Comparison of ENCODE assay signal across 13 cellular contexts in the genomic region with DNA sequence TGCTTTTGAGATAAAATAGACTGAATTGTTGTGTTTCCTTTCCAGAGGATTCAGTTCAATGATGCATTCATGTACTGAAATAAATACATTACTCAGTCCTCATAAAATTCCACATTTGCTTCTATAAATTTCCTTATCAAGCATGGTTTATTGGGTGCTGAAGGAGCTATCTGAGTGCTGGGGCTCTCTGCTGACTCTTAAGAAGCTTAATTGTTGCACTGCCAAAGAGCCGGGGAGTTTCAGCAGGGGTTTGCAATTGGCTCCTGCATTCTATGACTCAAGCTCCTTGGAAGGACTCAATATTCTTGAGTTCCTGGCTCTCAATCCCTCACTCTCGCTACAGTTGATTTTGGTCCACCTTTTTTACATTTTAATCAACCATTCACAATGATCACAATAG.
A peak's percentile ranks its signal among the peaks of the same experiment; 100 is the strongest.
DNase-seq lines count a peak whose midpoint lies in the region; ATAC-seq and TF ChIP-seq lines count a peak whose summit lies in the region.
"Had no signal": no experiment of that assay in that cellular context is flagged by ENCODE, and none has a peak within 500 bp of the region (broad histone marks: within the 10 kb centered on the region; RNA-seq: fewer than 3 reads in every experiment).

No MANE protein-coding gene starts in this region.

- no peaks in the 10 kb centered on the region for H3K4me1 Mint-ChIP-seq in MCF 10A (ENCODE audit: insufficient read depth, unreplicated experiment)
- H3K4me1 Mint-ChIP-seq in brain, result peaks cover 30% of the 10 kb centered on the region
- H3K4me1 Mint-ChIP-seq: T-cell had no signal

- H3K4me3 Mint-ChIP-seq in MCF 10A (ENCODE audit: unreplicated experiment) (no peak overlapping the region), brain (peak overlapping the region in 1 of 5 experiments; percentile 24)
- H3K4me3 Mint-ChIP-seq: activated CD4-positive, alpha-beta memory T cell treated with anti-CD3 and anti-CD28 coated beads for 36 hours; activated naive CD8-positive, alpha-beta T cell; T-cell had no signal

- H3K9me3 Mint-ChIP-seq in MCF 10A (ENCODE audit: unreplicated experiment) (no peaks in the 10 kb centered on the region), brain (peaks cover 0 to 10% (median 0%) of the 10 kb centered on the region in 5 experiments)
- H3K9me3 Mint-ChIP-seq: activated CD4-positive, alpha-beta memory T cell treated with anti-CD3 and anti-CD28 coated beads for 36 hours; T-cell had no signal

- H3K9me3 ChIP-seq in mammary epithelial cell (replicated peaks; ENCODE audit: insufficient read depth, low read length) (no peaks in the 10 kb centered on the region), uterus (no peaks in the 10 kb centered on the region), prostate gland (no peaks in the 10 kb centered on the region)
- H3K9me3 ChIP-seq: transverse colon had no signal

- H3K4me1 ChIP-seq in mammary epithelial cell (ENCODE audit: insufficient read depth, low read length) (no peaks in the 10 kb centered on the region), uterus (no peaks in the 10 kb centered on the region), prostate gland (replicated peaks) (no peaks in the 10 kb centered on the region)

- H3K36me3 ChIP-seq in mammary epithelial cell (ENCODE audit: insufficient read depth, low read length) (no peaks in the 10 kb centered on the region), uterus (no peaks in the 10 kb centered on the region), prostate gland (no peaks in the 10 kb centered on the region)
- H3K36me3 ChIP-seq: transverse colon had no signal

- H3K27ac ChIP-seq in mammary epithelial cell (ENCODE audit: insufficient read depth, low read depth, low read length), result no peak overlapping the region
- peak overlapping the region; percentile 33 to 40 for H3K27ac ChIP-seq in uterus
- no peak overlapping the region for H3K27ac ChIP-seq in prostate gland
- H3K27ac ChIP-seq: transverse colon had no signal

- dilution Hi-C loops in mammary epithelial cell (cut with HindIII; ENCODE audit: low sequenced_read_pairs), result no loop called here

- H3K27me3 Mint-ChIP-seq in MCF 10A (ENCODE audit: insufficient read depth, unreplicated experiment) (no peaks in the 10 kb centered on the region), brain (no peaks in the 10 kb centered on the region)
- H3K27me3 Mint-ChIP-seq: activated naive CD8-positive, alpha-beta T cell had no signal

- in situ Hi-C loops in mammary epithelial cell (cut with MboI; ENCODE audit: low sequenced_read_pairs in 2 of 2), result no loop called here

- no peaks in the 10 kb centered on the region for H3K79me2 ChIP-seq in mammary epithelial cell (ENCODE audit: insufficient read depth, low read length)

- 77% methylated on average over 2 of the region's 2 CpGs for WGBS in mammary epithelial cell (ENCODE audit: low coverage, missing lambda C conversion rate)
- 27% methylated on average over 2 of the region's 2 CpGs for WGBS in prostate gland

- H3K36me3 Mint-ChIP-seq in MCF 10A (ENCODE audit: insufficient read depth, unreplicated experiment) (no peaks in the 10 kb centered on the region), brain (peaks cover 62% of the 10 kb centered on the region)
- H3K36me3 Mint-ChIP-seq: activated CD4-positive, alpha-beta memory T cell treated with anti-CD3 and anti-CD28 coated beads for 36 hours; activated naive CD8-positive, alpha-beta T cell; T-cell had no signal

- no peak overlapping the region for H3K27ac Mint-ChIP-seq in MCF 10A (ENCODE audit: low read depth, unreplicated experiment)
- H3K27ac Mint-ChIP-seq in brain, result peak overlapping the region in 4 of 5 experiments; percentile 69 to 94 (median 92)
- H3K27ac Mint-ChIP-seq: activated CD4-positive, alpha-beta memory T cell treated with anti-CD3 and anti-CD28 coated beads for 36 hours; activated naive CD8-positive, alpha-beta T cell; T-cell had no signal

- intact Hi-C loops in MCF 10A (cut with micrococcal nuclease), result no loop called here
- intact Hi-C loops in mammary epithelial cell (cut with micrococcal nuclease), result no loop called here
- intact Hi-C loops in uterus (cut with DNase I; ENCODE audit: low total_unique reads), result no loop called here
- intact Hi-C loops in prostate gland (cut with DNase I), result no loop called here

- CTCF ChIA-PET in MCF 10A (lab: Yijun Ruan, JAX), result no interaction called here
- CTCF ChIA-PET in mammary epithelial cell (lab: Charles Lee; ENCODE audit: low non-redundant PET), result no interaction called here

- TF ChIP-seq CTCF in MCF 10A (IDR thresholded peaks at IDR 0.05; ENCODE audit: unreplicated experiment), result no peak
- no peak for TF ChIP-seq CTCF in mammary epithelial cell (conservative IDR thresholded peaks at IDR 0.05 in 1 of 2, IDR thresholded peaks at IDR 0.05 in 1 of 2; ENCODE audit: extremely low read depth in 1 of 2, insufficient read depth in 1 of 2, low read depth in 1 of 2, low read length in 2 of 2)
- TF ChIP-seq CTCF in brain (conservative IDR thresholded peaks at IDR 0.05), result no peak
- TF ChIP-seq CTCF in uterus (IDR thresholded peaks at IDR 0.05), result no peak
- no peak for TF ChIP-seq CTCF in prostate gland (IDR thresholded peaks at IDR 0.05)

- no TSS peak for BruUV-seq in MCF 10A (replicated peaks; lab: Mats Ljungman, UMichigan)
- BruUV-seq in mammary epithelial cell (replicated peaks; lab: Mats Ljungman, UMichigan), result no TSS peak

- no peak overlapping the region for H3K4me2 ChIP-seq in mammary epithelial cell (ENCODE audit: insufficient read depth, low read depth, low read length)

- no peak for ATAC-seq in HG03571 (IDR thresholded peaks at IDR 0.05; ENCODE audit: unreplicated experiment)
- ATAC-seq: T-cell had no signal

- POLR2A ChIA-PET in MCF 10A (lab: Yijun Ruan, JAX), result interaction anchor here (0.9 kb wide), 2 partner anchors 9 to 41 kb away, joined by 3 read pairs; no protein-coding TSS in a partner anchor

- H4K20me1 ChIP-seq in mammary epithelial cell (ENCODE audit: insufficient read depth, low read length), result no peaks in the 10 kb centered on the region

- peak; percentile 65 for DNase-seq in MCF 10A (ENCODE audit: unreplicated experiment)
- DNase-seq in mammary epithelial cell, result no peak
- DNase-seq in iris pigment epithelial cell (ENCODE audit: low read depth), result peak; percentile 78
- peak; percentile 58 to 75 for DNase-seq in uterus
- DNase-seq in GDM1 (lab: John Stamatoyannopoulos, UW), result no peak
- no peak for DNase-seq in prostate gland (ENCODE audit: low spot score)
- DNase-seq: activated CD4-positive, alpha-beta memory T cell treated with anti-CD3 and anti-CD28 coated beads for 36 hours; NCI-H774; T-cell; transverse colon had no signal

- no peaks in the 10 kb centered on the region for H3K27me3 ChIP-seq in mammary epithelial cell (ENCODE audit: insufficient read depth, low read length)
- no peaks in the 10 kb centered on the region for H3K27me3 ChIP-seq in uterus
- H3K27me3 ChIP-seq in prostate gland (replicated peaks; ENCODE audit: insufficient read depth), result no peaks in the 10 kb centered on the region
- H3K27me3 ChIP-seq: transverse colon had no signal

- no peak overlapping the region for H3K9ac ChIP-seq in mammary epithelial cell (ENCODE audit: insufficient read depth, low read length)

- no peak overlapping the region for H2AFZ ChIP-seq in mammary epithelial cell (ENCODE audit: low read depth, low read length)

- H3K4me3 ChIP-seq in mammary epithelial cell (replicated peaks in 1 of 3; ENCODE audit: insufficient read depth in 1 of 3, low read depth in 2 of 3, low read length in 3 of 3) (no peak overlapping the region), uterus (no peak overlapping the region), prostate gland (no peak overlapping the region)
- H3K4me3 ChIP-seq: transverse colon had no signal

- TF ChIP-seq POLR2A in uterus (IDR thresholded peaks at IDR 0.05), result no peak
- no peak for TF ChIP-seq POLR2A in prostate gland (IDR thresholded peaks at IDR 0.05)

Comparison
In these comparisons a context has a peak if more than half of its experiments do, and no peak if none do; other contexts are left out.
1. DNase-seq: peak in MCF 10A (single experiment), iris pigment epithelial cell (single experiment) and uterus (2 of 2); none in mammary epithelial cell (single experiment), GDM1 (single experiment) and prostate gland (single experiment).
2. H3K27ac ChIP-seq: peak in uterus (2 of 2); none in mammary epithelial cell (single experiment) and prostate gland (0 of 2).